In the genomic region with DNA sequence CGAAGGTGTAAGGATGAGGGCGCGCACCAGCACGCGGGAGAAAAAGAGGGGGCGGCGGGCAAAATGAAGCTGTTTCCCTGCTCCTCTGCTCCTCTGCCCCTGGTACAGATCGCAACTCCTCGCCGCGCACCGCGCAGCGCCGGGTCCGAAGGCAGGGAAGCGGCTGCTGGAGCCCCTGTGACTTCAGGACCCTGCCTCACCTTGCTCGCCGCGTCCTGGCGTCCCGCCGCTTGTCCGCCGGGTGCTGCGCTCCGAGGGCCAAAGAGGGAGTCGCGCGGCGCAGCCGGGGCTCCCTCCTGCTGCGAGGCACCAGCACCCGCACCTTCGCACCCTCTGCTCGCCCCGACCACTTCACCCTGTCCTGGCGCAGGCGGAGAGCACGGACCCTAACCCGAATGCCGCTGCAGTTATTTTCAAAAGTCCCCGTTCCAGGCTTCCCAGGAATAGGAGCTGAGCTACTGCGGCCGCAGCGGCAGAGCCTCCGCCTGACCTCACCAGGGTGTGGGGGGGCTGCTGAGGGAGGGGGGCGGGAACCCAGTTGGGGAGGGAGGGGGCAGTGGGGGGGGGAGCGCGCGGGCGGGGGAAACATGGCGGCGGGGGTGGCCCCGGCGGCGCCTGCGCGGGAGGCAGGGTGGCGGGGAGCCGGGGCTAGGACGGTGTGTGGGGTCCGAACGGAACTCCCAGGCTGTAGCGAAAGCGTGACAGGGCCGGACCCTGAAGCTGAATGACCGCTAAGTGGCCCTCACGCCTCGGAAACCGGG, we compare ENCODE assay signal across 8 cellular contexts. TPM values are rescaled to one million over a fixed set of nuclear protein-coding genes. Genes with fewer than 3 reads are reported as not detected.
DNase-seq lines count a peak whose midpoint lies in the region; ATAC-seq and TF ChIP-seq lines count a peak whose summit lies in the region.

Gene KLHL13, minus strand, starts transcription at position 503 of the 761 bp plus-strand sequence. CDS start 88,337 bp downstream, outside the sequence.

- no peaks in the 10 kb centered on the region for H3K27me3 ChIP-seq in esophagus squamous epithelium
- H3K27me3 ChIP-seq in testis: no peaks in the 10 kb centered on the region

- ATAC-seq in HG03066 (IDR thresholded peaks at IDR 0.05; ENCODE audit: low read depth, unreplicated experiment) (peak; percentile 50), mucosa of descending colon (peak; percentile 78), HG02610 (IDR thresholded peaks at IDR 0.05; ENCODE audit: unreplicated experiment) (no peak)
- peak; percentile 59 for ATAC-seq in activated CD8-positive, alpha-beta T cell treated with anti-CD3 and anti-CD28 coated beads for 36 hours

- H3K4me1 Mint-ChIP-seq in activated CD8-positive, alpha-beta T cell treated with anti-CD3 and anti-CD28 coated beads for 36 hours (ENCODE audit: low read depth): peaks cover 6% of the 10 kb centered on the region

- peak within 1 kb of the TSS; percentile 69 for H3K4me3 Mint-ChIP-seq in activated CD8-positive, alpha-beta T cell treated with anti-CD3 and anti-CD28 coated beads for 36 hours

- intact Hi-C loops in activated CD8-positive, alpha-beta T cell treated with anti-CD3 and anti-CD28 coated beads for 36 hours (cut with micrococcal nuclease): no loop called here
- intact Hi-C loops in esophagus squamous epithelium (cut with DNase I): no loop called here
- intact Hi-C loops in mucosa of descending colon (cut with DNase I, micrococcal nuclease): no loop called here
- intact Hi-C loops in testis (cut with DNase I; ENCODE audit: low total_unique reads): no loop called here

- H3K9me3 ChIP-seq in esophagus squamous epithelium (no peaks in the 10 kb centered on the region), mucosa of descending colon (no peaks in the 10 kb centered on the region), testis (no peaks in the 10 kb centered on the region)

- H3K27ac ChIP-seq in esophagus squamous epithelium (peak within 1 kb of the TSS; percentile 71 to 83 (median 77)), testis (peak within 1 kb of the TSS; percentile 55 to 78)

- peak within 1 kb of the TSS; percentile 68 for H3K27ac Mint-ChIP-seq in activated CD8-positive, alpha-beta T cell treated with anti-CD3 and anti-CD28 coated beads for 36 hours

- no peak for TF ChIP-seq CTCF in activated CD8-positive, alpha-beta T cell treated with anti-CD3 and anti-CD28 coated beads for 36 hours (IDR thresholded peaks at IDR 0.05)
- no peak for TF ChIP-seq CTCF in esophagus squamous epithelium (IDR thresholded peaks at IDR 0.05)
- no peak for TF ChIP-seq CTCF in mucosa of descending colon (IDR thresholded peaks at IDR 0.05)
- TF ChIP-seq CTCF in testis (IDR thresholded peaks at IDR 0.05): no peak

- 0 to 45% methylated on average over 19 to 25 of the region's 71 CpGs for WGBS in esophagus squamous epithelium, 2 donors
- 0% methylated on average over 2 to 21 of the region's 71 CpGs for WGBS in testis, 2 donors

- DNase-seq in Daoy (ENCODE audit: low read depth) (peak; percentile 49), esophagus squamous epithelium (lab: John Stamatoyannopoulos, UW) (no peak), mucosa of descending colon (peak; percentile 24 to 55 (median 50)), testis (peak; percentile 21), NCI-H1694 (lab: John Stamatoyannopoulos, UW) (no peak)
- DNase-seq in activated CD8-positive, alpha-beta T cell treated with anti-CD3 and anti-CD28 coated beads for 36 hours: peak; percentile 19

- CTCF ChIA-PET in activated CD8-positive, alpha-beta T cell treated with anti-CD3 and anti-CD28 coated beads for 36 hours (lab: Charles Lee): no interaction called here

- H3K27me3 Mint-ChIP-seq in activated CD8-positive, alpha-beta T cell treated with anti-CD3 and anti-CD28 coated beads for 36 hours: peaks cover 3% of the 10 kb centered on the region

- H3K36me3 ChIP-seq in esophagus squamous epithelium: no peaks in the 10 kb centered on the region
- H3K36me3 ChIP-seq in mucosa of descending colon (ENCODE audit: low read depth): no peaks in the 10 kb centered on the region
- no peaks in the 10 kb centered on the region for H3K36me3 ChIP-seq in testis (ENCODE audit: low read depth, missing control alignments)

- H3K4me1 ChIP-seq in esophagus squamous epithelium (peaks cover 0 to 20% (median 0%) of the 10 kb centered on the region in 3 donors), mucosa of descending colon (ENCODE audit: low read depth) (no peaks in the 10 kb centered on the region), testis (no peaks in the 10 kb centered on the region)

- H3K36me3 Mint-ChIP-seq in activated CD8-positive, alpha-beta T cell treated with anti-CD3 and anti-CD28 coated beads for 36 hours (ENCODE audit: low read depth): no peaks in the 10 kb centered on the region

- H3K9me3 Mint-ChIP-seq in activated CD8-positive, alpha-beta T cell treated with anti-CD3 and anti-CD28 coated beads for 36 hours: no peaks in the 10 kb centered on the region

- POLR2A ChIA-PET in activated CD8-positive, alpha-beta T cell treated with anti-CD3 and anti-CD28 coated beads for 36 hours (lab: Charles Lee): no interaction called here

- H3K4me3 ChIP-seq in esophagus squamous epithelium: peak within 1 kb of the TSS; percentile 51 to 76 (median 58)
- no peak within 1 kb of the TSS for H3K4me3 ChIP-seq in mucosa of descending colon
- peak within 1 kb of the TSS; percentile 55 to 68 for H3K4me3 ChIP-seq in testis

- TF ChIP-seq POLR2A in esophagus squamous epithelium (IDR thresholded peaks at IDR 0.05): no peak
- no peak for TF ChIP-seq POLR2A in testis (IDR thresholded peaks at IDR 0.05)

RNA-seq across cellular contexts. Expression of gene KLHL13, which starts in this region (rescaled TPM):
- total RNA-seq in Daoy (2014; rRNA removed; shearing (Covaris generic)): 4.0 and 6.6 TPM in 2 replicates
- 1 to 10 TPM; 2.2 to 2.8 TPM for total RNA-seq in activated CD8-positive, alpha-beta T cell treated with anti-CD3 and anti-CD28 coated beads for 36 hours
- total RNA-seq in esophagus squamous epithelium: 1 to 10 TPM; 1.3 to 8.2 (median 5.2) TPM
- total RNA-seq in mucosa of descending colon: 1 to 10 TPM; 1.6 to 8.4 (median 5.1) TPM
- total RNA-seq in testis: 1 to 10 TPM; 6.5 to 8.9 TPM
- 6.6 TPM for polyA plus RNA-seq in testis (ENCODE audit: insufficient read depth, low read depth, low replicate concordance)

Comparison
In these comparisons a context has a peak if more than half of its experiments do, and no peak if none do; other contexts are left out.
1. DNase-seq: peak in Daoy (single experiment), activated CD8-positive, alpha-beta T cell treated with anti-CD3 and anti-CD28 coated beads for 36 hours (single experiment), mucosa of descending colon (3 of 3) and testis (single experiment); none in esophagus squamous epithelium (single experiment) and NCI-H1694 (single experiment).